ENCODE assay signal across 20 cellular contexts in the genomic region with DNA sequence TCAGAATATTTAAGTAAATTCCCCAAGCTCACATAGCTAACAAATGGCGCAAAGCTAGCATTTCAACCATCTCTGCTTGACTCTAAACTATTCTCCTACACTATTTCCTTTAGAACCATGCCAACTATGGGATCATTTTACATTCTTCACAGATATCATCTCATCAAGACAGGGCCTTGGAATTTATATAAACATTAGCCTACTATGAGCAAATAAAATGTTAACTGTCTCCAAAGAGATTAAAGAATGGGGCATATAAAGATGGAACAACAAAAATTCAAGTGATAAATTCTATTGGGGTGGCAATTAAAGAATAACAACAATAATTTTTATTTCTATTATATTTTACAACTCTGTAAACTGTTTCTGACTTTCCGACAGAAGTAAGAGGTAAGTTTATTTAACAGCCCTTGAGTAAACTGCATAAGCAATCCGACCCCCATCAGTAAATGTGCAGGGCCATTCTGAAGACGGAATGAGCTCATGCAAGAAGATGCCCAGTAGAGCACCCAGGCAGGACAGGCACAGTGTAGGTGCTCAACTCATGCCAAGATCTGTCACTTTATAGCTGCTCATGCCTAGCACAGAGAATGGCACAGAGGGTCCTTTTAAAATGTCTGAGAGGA.
DNase-seq lines count a peak whose midpoint lies in the region; ATAC-seq, FAIRE-seq and TF ChIP-seq lines count a peak whose summit lies in the region.
"Had no signal": no experiment of that assay in that cellular context is flagged by ENCODE, and none has a peak within 500 bp of the region (broad histone marks: within the 10 kb centered on the region; RNA-seq: fewer than 3 reads in every experiment).

No MANE protein-coding gene starts in this region.

- no peaks in the 10 kb centered on the region for H3K27me3 ChIP-seq in adipocyte (replicated peaks; ENCODE audit: control insufficient read depth, insufficient read depth, low read length)
- H3K27me3 ChIP-seq: BLaER1 treated with 17β-estradiol and CSF1 and Interleukin-3, amounts not matched to agents 10 nM and 100 nM; Peyer's patch had no signal

- CTCF ChIA-PET in A549 (lab: Yijun Ruan, JAX) = interaction anchor here (0.6 to 1.1 kb wide), 2 partner anchors 47 to 73 kb away, joined by 3 read pairs; no protein-coding TSS in a partner anchor

- WGBS in A549 (ENCODE audit: missing lambda C conversion rate) = 24% methylated on average over 4 of the region's 4 CpGs

- no peak for TF ChIP-seq CTCF in A549 (IDR thresholded peaks at IDR 0.05)

- H3K9me3 ChIP-seq in A549 (no peaks in the 10 kb centered on the region), adipocyte (ENCODE audit: control insufficient read depth, low read length) (no peaks in the 10 kb centered on the region)
- H3K9me3 ChIP-seq: Peyer's patch had no signal

- TF ChIP-seq EP300 in A549 (IDR thresholded peaks at IDR 0.05) = no peak

- H3K27ac ChIP-seq in A549 = no peak overlapping the region
- no peak overlapping the region for H3K27ac ChIP-seq in substantia nigra (ENCODE audit: low read depth, low read length, poor library complexity, severe bottlenecking)
- H3K27ac ChIP-seq: BLaER1 treated with 17β-estradiol and CSF1 and Interleukin-3, amounts not matched to agents 10 nM and 100 nM; Peyer's patch had no signal

- DNase-seq in A549 (ENCODE audit: low read depth in 1 of 2, low spot score in 1 of 2) = no peak
- DNase-seq in GM03348 (ENCODE audit: low spot score) = peak; percentile 4
- peak; percentile 86 for DNase-seq in adipocyte (ENCODE audit: low read depth)
- DNase-seq in left kidney (ENCODE audit: low read depth, low spot score) = peak; percentile 43
- DNase-seq in epidermal melanocyte (ENCODE audit: insufficient read length, low spot score) = no peak
- no peak for DNase-seq in substantia nigra (lab: John Stamatoyannopoulos, UW)
- DNase-seq: ACHN, COR-L47, DMS53, NCI-H1092, NCI-H1694, NCI-H82, Peyer's patch, Right ventricle myocardium superior had no signal

- no peak for TF ChIP-seq POLR2A in A549 (IDR thresholded peaks at IDR 0.05; ENCODE audit: low read length)

- H3K4me1 ChIP-seq in A549 = 0 out of 3 replicates have a peak, but pooled peaks cover 5% of the 10 kb centered on the region
- no peaks in the 10 kb centered on the region for H3K4me1 ChIP-seq in adipocyte (ENCODE audit: control insufficient read depth, insufficient read depth, low read length)
- H3K4me1 ChIP-seq: BLaER1 treated with 17β-estradiol and CSF1 and Interleukin-3, amounts not matched to agents 10 nM and 100 nM; Peyer's patch had no signal

- H3K4me2 ChIP-seq in A549 = peak overlapping the region; percentile 32; the same call in 2 of the 3 replicates
- H3K4me2 ChIP-seq: BLaER1 treated with 17β-estradiol and CSF1 and Interleukin-3, amounts not matched to agents 10 nM and 100 nM had no signal

- no peak overlapping the region for H3K9ac ChIP-seq in adipocyte (ENCODE audit: low read length)
- H3K9ac ChIP-seq: BLaER1 treated with 17β-estradiol and CSF1 and Interleukin-3, amounts not matched to agents 10 nM and 100 nM had no signal

- H3K4me3 ChIP-seq in A549 (no peak overlapping the region), adipocyte (ENCODE audit: low read length) (no peak overlapping the region)
- H3K4me3 ChIP-seq: BLaER1 treated with 17β-estradiol and CSF1 and Interleukin-3, amounts not matched to agents 10 nM and 100 nM; K562; Peyer's patch had no signal

- no peak for FAIRE-seq in A549 (lab: Jason Lieb, UNC)
- FAIRE-seq: GM12891, GM19239, K562 had no signal

- no peaks in the 10 kb centered on the region for H3K36me3 ChIP-seq in adipocyte (ENCODE audit: control insufficient read depth, insufficient read depth, low read length, severe bottlenecking)
- H3K36me3 ChIP-seq: Peyer's patch had no signal

- TF ChIP-seq RAD21 in A549 (conservative IDR thresholded peaks at IDR 0.05 in 1 of 2, IDR thresholded peaks at IDR 0.05 in 1 of 2) = no peak

- POLR2A ChIA-PET in A549 (lab: Yijun Ruan, JAX) = no interaction called here

- ATAC-seq in A549 = no peak
- no peak for ATAC-seq in GM19395 (IDR thresholded peaks at IDR 0.05; ENCODE audit: unreplicated experiment)
- ATAC-seq in HG03354 (IDR thresholded peaks at IDR 0.05; ENCODE audit: poor library complexity, severe bottlenecking, unreplicated experiment) = no peak
- ATAC-seq: K562 had no signal

TF ChIP-seq in A549, 52 proteins besides CTCF, POLR2A, EP300 and RAD21:
- TF ChIP-seq MYC (IDR thresholded peaks at IDR 0.05; ENCODE audit: borderline replicate concordance, low read length) = no peak
- peak; percentile 34; the same call in 1 of the 2 replicates for TF ChIP-seq GATA3 (IDR thresholded peaks at IDR 0.05; ENCODE audit: borderline replicate concordance)

Comparison
In these comparisons a context has a peak if more than half of its experiments do, and no peak if none do; other contexts are left out.
1. DNase-seq: peak in GM03348 (single experiment), adipocyte (single experiment) and left kidney (single experiment); none in A549 (0 of 2), epidermal melanocyte (single experiment) and substantia nigra (0 of 49).